In genomic region chr11:40130427-40130826, GRCh38 we compare ENCODE assay signal across 13 cellular contexts.
DNase-seq lines count a peak whose midpoint lies in the region; ATAC-seq and TF ChIP-seq lines count a peak whose summit lies in the region.
"Had no signal": no experiment of that assay in that cellular context is flagged by ENCODE, and none has a peak within 500 bp of the region (broad histone marks: within the 10 kb centered on the region; RNA-seq: fewer than 3 reads in every experiment).

No MANE protein-coding gene starts in this region.

- POLR2A ChIA-PET in SK-N-SH (lab: Yijun Ruan, JAX) = no interaction called here

- no peak overlapping the region for H2AFZ ChIP-seq in SK-N-SH (ENCODE audit: low read depth)
- no peak overlapping the region for H2AFZ ChIP-seq in OCI-LY1 (ENCODE audit: low read length)

- no peak overlapping the region for H3K27ac Mint-ChIP-seq in type B pancreatic cell
- H3K27ac Mint-ChIP-seq in T-helper 2 cell treated with Interferon-gamma antibody and Interleukin-4, amounts not matched to agents 5 μg/mL and 100 μg/mL, for 36 hours = no peak overlapping the region
- H3K27ac Mint-ChIP-seq: activated CD8-positive, alpha-beta memory T cell treated with anti-CD3 and anti-CD28 coated beads, Interleukin-2, amount 10 ng/mL, durations not matched to agents 7 days and 5 days had no signal

- H4K20me1 ChIP-seq in SK-N-SH (ENCODE audit: insufficient read depth) (no peaks in the 10 kb centered on the region), OCI-LY1 (ENCODE audit: insufficient read depth, low read length) (no peaks in the 10 kb centered on the region)

- H3K4me1 Mint-ChIP-seq in type B pancreatic cell (ENCODE audit: unreplicated experiment) = peaks cover 26% of the 10 kb centered on the region
- H3K4me1 Mint-ChIP-seq in T-helper 2 cell treated with Interferon-gamma antibody and Interleukin-4, amounts not matched to agents 5 μg/mL and 100 μg/mL, for 36 hours (ENCODE audit: low read depth) = no peaks in the 10 kb centered on the region
- H3K4me1 Mint-ChIP-seq: activated CD8-positive, alpha-beta memory T cell treated with anti-CD3 and anti-CD28 coated beads, Interleukin-2, amount 10 ng/mL, durations not matched to agents 7 days and 5 days had no signal

- H3K79me2 ChIP-seq in SK-N-SH (ENCODE audit: insufficient read depth) = no peaks in the 10 kb centered on the region
- H3K79me2 ChIP-seq in OCI-LY1 (ENCODE audit: insufficient read depth, low read length) = no peaks in the 10 kb centered on the region

- peak; percentile 16 for DNase-seq in SK-N-SH
- DNase-seq in iPS DF 19.7 (ENCODE audit: low read depth, low spot score) = peak; percentile 23
- no peak for DNase-seq in type B pancreatic cell (ENCODE audit: extremely low spot score, unreplicated experiment)
- no peak for DNase-seq in right atrium auricular region (ENCODE audit: low spot score)
- DNase-seq in T-helper 2 cell treated with Interferon-gamma antibody and Interleukin-4, amounts not matched to agents 5 μg/mL and 100 μg/mL, for 36 hours (ENCODE audit: low spot score) = no peak
- no peak for DNase-seq in AG08395 (ENCODE audit: low spot score)
- DNase-seq: activated CD8-positive, alpha-beta memory T cell treated with anti-CD3 and anti-CD28 coated beads, Interleukin-2, amount 10 ng/mL, durations not matched to agents 7 days and 5 days; foreskin keratinocyte; NCI-H1436 treated with DMSO at 0.1 percent for 48 hours; stimulated activated CD4-positive, alpha-beta T cell treated with anti-CD3 and anti-CD28 coated beads, Interleukin-2, amount 100 ng/mL, for 24 hours had no signal

- 70% methylated on average over 1 of the region's 1 CpG for WGBS in SK-N-SH (ENCODE audit: low lambda C conversion rate)

- peak; percentile 78 for TF ChIP-seq RAD21 in SK-N-SH (IDR thresholded peaks at IDR 0.05; ENCODE audit: low read length)

- no peaks in the 10 kb centered on the region; the same call in 1 of the 2 replicates for H3K27me3 ChIP-seq in SK-N-SH (ENCODE audit: insufficient read depth)
- H3K27me3 ChIP-seq in OCI-LY1 (ENCODE audit: insufficient read depth, low read length) = no peaks in the 10 kb centered on the region
- no peaks in the 10 kb centered on the region for H3K27me3 ChIP-seq in right atrium auricular region
- H3K27me3 ChIP-seq: foreskin keratinocyte had no signal

- no peak for ATAC-seq in SK-N-SH treated with all-trans-retinoic acid at 6 μM for 48 hours
- ATAC-seq: A549; activated CD8-positive, alpha-beta memory T cell treated with anti-CD3 and anti-CD28 coated beads, Interleukin-2, amount 10 ng/mL, durations not matched to agents 7 days and 5 days; foreskin keratinocyte had no signal

- H3K9me2 ChIP-seq in SK-N-SH (no peaks in the 10 kb centered on the region), OCI-LY1 (ENCODE audit: low read depth, low read length) (no peaks in the 10 kb centered on the region)

- no peak for TF ChIP-seq EP300 in SK-N-SH (IDR thresholded peaks at IDR 0.05; ENCODE audit: borderline replicate concordance in 1 of 2, low read depth in 1 of 2, low read length in 1 of 2)

- H3K27me3 Mint-ChIP-seq in type B pancreatic cell = peaks cover 10% of the 10 kb centered on the region
- H3K27me3 Mint-ChIP-seq in T-helper 2 cell treated with Interferon-gamma antibody and Interleukin-4, amounts not matched to agents 5 μg/mL and 100 μg/mL, for 36 hours (ENCODE audit: low read depth) = no peaks in the 10 kb centered on the region
- H3K27me3 Mint-ChIP-seq: activated CD8-positive, alpha-beta memory T cell treated with anti-CD3 and anti-CD28 coated beads, Interleukin-2, amount 10 ng/mL, durations not matched to agents 7 days and 5 days had no signal

- H3K4me1 ChIP-seq in SK-N-SH (ENCODE audit: control insufficient read depth in 1 of 2, insufficient read depth in 2 of 2, low read depth in 1 of 2, low read length in 1 of 2) = peaks cover 0 to 32% of the 10 kb centered on the region in 2 experiments; a peak in 2 of 4 replicates
- no peaks in the 10 kb centered on the region for H3K4me1 ChIP-seq in OCI-LY1 (ENCODE audit: insufficient read depth, low read length, severe bottlenecking)
- no peaks in the 10 kb centered on the region for H3K4me1 ChIP-seq in right atrium auricular region
- H3K4me1 ChIP-seq: A549, foreskin keratinocyte had no signal

- no peak overlapping the region for H3K4me3 Mint-ChIP-seq in type B pancreatic cell
- no peak overlapping the region for H3K4me3 Mint-ChIP-seq in T-helper 2 cell treated with Interferon-gamma antibody and Interleukin-4, amounts not matched to agents 5 μg/mL and 100 μg/mL, for 36 hours
- H3K4me3 Mint-ChIP-seq: activated CD8-positive, alpha-beta memory T cell treated with anti-CD3 and anti-CD28 coated beads, Interleukin-2, amount 10 ng/mL, durations not matched to agents 7 days and 5 days had no signal

- H3F3A ChIP-seq in SK-N-SH (replicated peaks; ENCODE audit: insufficient read depth) (peaks cover 7% of the 10 kb centered on the region), OCI-LY1 (ENCODE audit: insufficient read depth, low read length) (no peaks in the 10 kb centered on the region)

- H3K36me3 Mint-ChIP-seq in type B pancreatic cell = no peaks in the 10 kb centered on the region
- no peaks in the 10 kb centered on the region for H3K36me3 Mint-ChIP-seq in T-helper 2 cell treated with Interferon-gamma antibody and Interleukin-4, amounts not matched to agents 5 μg/mL and 100 μg/mL, for 36 hours (ENCODE audit: low read depth)
- H3K36me3 Mint-ChIP-seq: activated CD8-positive, alpha-beta memory T cell treated with anti-CD3 and anti-CD28 coated beads, Interleukin-2, amount 10 ng/mL, durations not matched to agents 7 days and 5 days had no signal

- no peaks in the 10 kb centered on the region for H3K9me3 ChIP-seq in SK-N-SH
- H3K9me3 ChIP-seq in OCI-LY1 (ENCODE audit: low read length) = no peaks in the 10 kb centered on the region
- no peaks in the 10 kb centered on the region for H3K9me3 ChIP-seq in right atrium auricular region
- H3K9me3 ChIP-seq: A549 had no signal

- H3K4me2 ChIP-seq in SK-N-SH (no peak overlapping the region), OCI-LY1 (ENCODE audit: low read length) (no peak overlapping the region)
- H3K4me2 ChIP-seq: A549 had no signal

- H3K27ac ChIP-seq in SK-N-SH (ENCODE audit: low read depth in 2 of 2, low read length in 1 of 2) (no peak overlapping the region), OCI-LY1 (ENCODE audit: low read depth, low read length, poor library complexity, severe bottlenecking) (no peak overlapping the region), right atrium auricular region (no peak overlapping the region)
- H3K27ac ChIP-seq: A549, foreskin keratinocyte had no signal

- H3K4me3 ChIP-seq in SK-N-SH (ENCODE audit: low read depth in 2 of 2, low read length in 1 of 2) (no peak overlapping the region; a peak in 1 of 4 replicates), OCI-LY1 (ENCODE audit: low read depth, low read length, poor library complexity, severe bottlenecking) (no peak overlapping the region), right atrium auricular region (no peak overlapping the region)
- H3K4me3 ChIP-seq: A549 had no signal

- peak; percentile 41 for TF ChIP-seq CTCF in SK-N-SH (IDR thresholded peaks at IDR 0.05)
- TF ChIP-seq CTCF in OCI-LY1 (IDR thresholded peaks at IDR 0.05; ENCODE audit: low read length) = peak; percentile 15; the same call in 1 of the 2 replicates
- peak; percentile 63 for TF ChIP-seq CTCF in type B pancreatic cell (conservative IDR thresholded peaks at IDR 0.05)
- no peak for TF ChIP-seq CTCF in right atrium auricular region (IDR thresholded peaks at IDR 0.05)

- H3K9me3 Mint-ChIP-seq in type B pancreatic cell = no peaks in the 10 kb centered on the region
- peaks cover 22% of the 10 kb centered on the region for H3K9me3 Mint-ChIP-seq in T-helper 2 cell treated with Interferon-gamma antibody and Interleukin-4, amounts not matched to agents 5 μg/mL and 100 μg/mL, for 36 hours

- CTCF ChIA-PET in SK-N-SH (lab: Yijun Ruan, JAX) = interaction anchor here (1.1 to 12.3 kb wide), 4 partner anchors 37 to 166 kb away, joined by 3 to 107 read pairs (median 10); no protein-coding TSS in a partner anchor

- H3K36me3 ChIP-seq in SK-N-SH (replicated peaks in 1 of 2; ENCODE audit: control insufficient read depth in 1 of 2, insufficient read depth in 2 of 2, low read length in 1 of 2) = no peaks in the 10 kb centered on the region
- H3K36me3 ChIP-seq in OCI-LY1 (ENCODE audit: insufficient read depth, low read length) = no peaks in the 10 kb centered on the region
- H3K36me3 ChIP-seq in right atrium auricular region = no peaks in the 10 kb centered on the region

- H3K9ac ChIP-seq in SK-N-SH = no peak overlapping the region
- no peak overlapping the region for H3K9ac ChIP-seq in OCI-LY1 (ENCODE audit: low read length)

TF ChIP-seq in SK-N-SH, 30 proteins besides CTCF, POLR2A, EP300 and RAD21:
- TF ChIP-seq SMC3 (IDR thresholded peaks at IDR 0.05; ENCODE audit: low read depth, low read length) (peak; percentile 64), NRF1 (IDR thresholded peaks at IDR 0.05; ENCODE audit: low read depth, low read length) (no peak)

TF ChIP-seq in SK-N-SH treated with all-trans-retinoic acid at 6 μM for 48 hours, 23 proteins besides CTCF, POLR2A, EP300 and RAD21:
- no peak for TF ChIP-seq ZNF70 (CRISPR knock-in tag; IDR thresholded peaks at IDR 0.05)
- no peak for TF ChIP-seq ESRRG (CRISPR knock-in tag; IDR thresholded peaks at IDR 0.05)
- no peak for TF ChIP-seq SNAI2 (CRISPR knock-in tag; IDR thresholded peaks at IDR 0.05)
TF ChIP-seq in SK-N-SH treated with all-trans-retinoic acid at 6 μM for 48 hours: peak in this region for 0.

Comparison
In these comparisons a context has a peak if more than half of its experiments do, and no peak if none do; other contexts are left out.
1. DNase-seq: peak in SK-N-SH (single experiment) and iPS DF 19.7 (single experiment); none in type B pancreatic cell (single experiment), right atrium auricular region (single experiment), T-helper 2 cell treated with Interferon-gamma antibody and Interleukin-4, amounts not matched to agents 5 μg/mL and 100 μg/mL, for 36 hours (single experiment) and AG08395 (single experiment).
2. CTCF ChIP-seq: peak in SK-N-SH (single experiment), OCI-LY1 (single experiment) and type B pancreatic cell (single experiment); none in right atrium auricular region (0 of 2).